ENCODE assay signal across 12 cellular contexts in genomic region chr15:80984856-80985255, GRCh38. TPM values are rescaled to one million over a fixed set of nuclear protein-coding genes. Genes with fewer than 3 reads are reported as not detected.
DNase-seq lines count a peak whose midpoint lies in the region; ATAC-seq and TF ChIP-seq lines count a peak whose summit lies in the region.
"Had no signal": no experiment of that assay in that cellular context is flagged by ENCODE, and none has a peak within 500 bp of the region (broad histone marks: within the 10 kb centered on the region; RNA-seq: fewer than 3 reads in every experiment).

No MANE protein-coding gene starts in this region.

- H3K9me3 ChIP-seq in heart left ventricle, result no peaks in the 10 kb centered on the region
- no peaks in the 10 kb centered on the region for H3K9me3 ChIP-seq in transverse colon
- H3K9me3 ChIP-seq: thyroid gland had no signal

- H3K4me1 ChIP-seq in heart left ventricle (peaks cover 5 to 55% (median 43%) of the 10 kb centered on the region in 12 donors), transverse colon (peaks cover 8 to 21% (median 17%) of the 10 kb centered on the region in 4 donors)

- H3K27ac ChIP-seq in heart left ventricle (peak overlapping the region in 7 of 12 donors; percentile 10 to 80 (median 26)), transverse colon (peak overlapping the region in 3 of 4 donors; percentile 12 to 51 (median 18))
- H3K27ac ChIP-seq: thyroid gland had no signal

- H3K4me3 ChIP-seq in heart left ventricle (no peak overlapping the region), transverse colon (no peak overlapping the region)
- H3K4me3 ChIP-seq: thyroid gland had no signal

- no peak for DNase-seq in heart left ventricle
- no peak for DNase-seq in left cardiac atrium
- DNase-seq in SIG-M5 (lab: John Stamatoyannopoulos, UW), result peak; percentile 54
- DNase-seq in fibroblast of peridontal ligament (ENCODE audit: extremely low read depth), result peak; percentile 31
- DNase-seq in transverse colon, result peak; percentile 14
- DNase-seq in activated CD4-positive, CD25-positive, alpha-beta regulatory T cell treated with anti-CD3 and anti-CD28 coated beads, Interleukin-2, amount 50 U/mL, for 72 hours, result no peak
- DNase-seq: activated effector memory CD4-positive, alpha-beta T cell treated with anti-CD3 and anti-CD28 coated beads, Interleukin-2, amount 50 U/mL, for 16 hours; SHP77; stimulated activated CD4-positive, alpha-beta T cell treated with anti-CD3 and anti-CD28 coated beads, Interleukin-15, amount 100 ng/mL, for 24 hours; thyroid gland had no signal

- 54 to 70% (median 66%) methylated on average over 9 of the region's 9 CpGs for WGBS in heart left ventricle, 4 donors
- WGBS in transverse colon (ENCODE audit: low coverage in 1 of 2), 2 donors, result 63 to 75% methylated on average over 7 to 9 of the region's 9 CpGs

- intact Hi-C loops in heart left ventricle (cut with DNase I), result loop anchor here in 2 of 10 donors (5.0 to 10.0 kb wide), 2 partner anchors 280 to 337 kb away; partner anchors contain the start of gene STARD5 (in 1 of the 2)
- intact Hi-C loops in left cardiac atrium (cut with DNase I), result no loop called here
- intact Hi-C loops in transverse colon (cut with DNase I; ENCODE audit: low total_unique reads), result no loop called here

- no peak for TF ChIP-seq CTCF in heart left ventricle (IDR thresholded peaks at IDR 0.05)
- no peak for TF ChIP-seq CTCF in transverse colon (IDR thresholded peaks at IDR 0.05)

- H3K36me3 ChIP-seq in heart left ventricle (peaks cover 0 to 36% (median 21%) of the 10 kb centered on the region in 9 donors), transverse colon (peaks cover 0 to 15% (median 0%) of the 10 kb centered on the region in 4 donors)

- in situ Hi-C loops in transverse colon (cut with MboI; ENCODE audit: low pct_ligation_motif_present in 1 of 4, low pct_unique_long_range_greater_than_20kb in 1 of 4, low sequenced_read_pairs in 3 of 4), result loop anchor here in 2 of 4 donors (10.0 to 25.0 kb wide), 2 partner anchors 277 to 280 kb away; no protein-coding TSS in a partner anchor

- TF ChIP-seq POLR2A in heart left ventricle (IDR thresholded peaks at IDR 0.05) (no peak), transverse colon (IDR thresholded peaks at IDR 0.05) (no peak)

- H3K27me3 ChIP-seq in heart left ventricle (no peaks in the 10 kb centered on the region), transverse colon (no peaks in the 10 kb centered on the region)
- H3K27me3 ChIP-seq: thyroid gland had no signal

- ATAC-seq in heart left ventricle, result peak in 1 of 4 donors; percentile 4
- no peak for ATAC-seq in left cardiac atrium
- ATAC-seq in GM21526 (IDR thresholded peaks at IDR 0.05; ENCODE audit: low FRiP score, unreplicated experiment), result no peak
- ATAC-seq in GM19467 (IDR thresholded peaks at IDR 0.05; ENCODE audit: unreplicated experiment), result no peak

- no peak for TF ChIP-seq EP300 in transverse colon (IDR thresholded peaks at IDR 0.05; ENCODE audit: low read depth)

RNA-seq across cellular contexts. Expression of gene MESD, which starts 4.8 kb away (rescaled TPM):
- total RNA-seq in heart left ventricle (10 to 100 TPM; 11.2 to 19.8 (median 14.8) TPM), left cardiac atrium (10 to 100 TPM; 17.3 to 19.4 TPM), transverse colon (10 to 100 TPM; 15.8 to 39.3 (median 19.2) TPM)
- polyA plus RNA-seq in heart left ventricle, result 10 to 100 TPM; 11.5 to 18.3 TPM

RNA-seq across cellular contexts. Expression of gene TLNRD1, which starts 15.9 kb away (rescaled TPM):
- 10 to 100 TPM in 4 of 9 donors, 1 to 10 TPM in 5; 5.3 to 30.8 (median 8.0) TPM for total RNA-seq in heart left ventricle
- polyA plus RNA-seq in heart left ventricle, result 1 to 10 TPM; 3.2 to 7.2 TPM
- total RNA-seq in left cardiac atrium, result 10 to 100 TPM in 1 of 2 donors, 1 to 10 TPM in 1; 9.2 to 19.5 TPM
- total RNA-seq in transverse colon, result 10 to 100 TPM; 20.8 to 57.2 (median 28.2) TPM

Comparison
In these comparisons a context has a peak if more than half of its experiments do, and no peak if none do; other contexts are left out.
1. DNase-seq: peak in SIG-M5 (single experiment), fibroblast of peridontal ligament (single experiment) and transverse colon (single experiment); none in heart left ventricle (0 of 5), left cardiac atrium (single experiment) and activated CD4-positive, CD25-positive, alpha-beta regulatory T cell treated with anti-CD3 and anti-CD28 coated beads, Interleukin-2, amount 50 U/mL, for 72 hours (single experiment).